In the genomic region with DNA sequence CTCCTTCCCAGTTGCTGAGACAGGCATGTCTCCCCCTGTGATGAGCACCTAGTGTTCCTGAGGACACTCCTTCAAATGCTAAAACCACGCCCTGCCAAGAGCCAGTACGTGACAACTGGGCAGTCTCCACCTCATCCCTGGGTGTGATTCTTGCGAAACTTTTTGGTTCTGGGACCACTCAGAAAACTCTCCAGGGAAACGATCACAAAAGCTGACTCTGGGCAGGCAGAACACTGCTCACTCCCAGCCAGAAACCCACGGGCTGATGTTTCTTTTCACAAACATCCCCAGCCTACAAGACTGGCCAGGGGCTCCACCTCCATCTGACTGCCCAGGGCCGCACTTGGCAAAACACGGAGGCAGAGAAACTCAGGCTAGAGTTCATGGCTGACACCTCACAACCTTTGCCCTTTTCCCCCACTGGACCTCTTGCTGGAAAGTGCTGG, we compare ENCODE assay signal across 12 cellular contexts. TPM values are rescaled to one million over a fixed set of nuclear protein-coding genes. Genes with fewer than 3 reads are reported as not detected.
A peak's percentile ranks its signal among the peaks of the same experiment; 100 is the strongest.
DNase-seq lines count a peak whose midpoint lies in the region; ATAC-seq, FAIRE-seq and TF ChIP-seq lines count a peak whose summit lies in the region.
"Had no signal": no experiment of that assay in that cellular context is flagged by ENCODE, and none has a peak within 500 bp of the region (broad histone marks: within the 10 kb centered on the region; RNA-seq: fewer than 3 reads in every experiment).

No MANE protein-coding gene starts in this region.

- peaks cover 10 to 25% (median 16%) of the 10 kb centered on the region in 4 experiments for H3K4me1 ChIP-seq in H1 (replicated peaks in 1 of 4; ENCODE audit: control insufficient read depth in 3 of 4, insufficient read depth in 4 of 4, low read length in 3 of 4)
- H3K4me1 ChIP-seq in muscle layer of duodenum (ENCODE audit: control insufficient read depth in 1 of 2, insufficient read depth in 2 of 2, low read length in 2 of 2): peaks cover 13 to 57% of the 10 kb centered on the region in 2 donors
- no peaks in the 10 kb centered on the region for H3K4me1 ChIP-seq in aorta (ENCODE audit: control insufficient read depth in 1 of 2, insufficient read depth in 2 of 2, low read length in 2 of 2)

- H3K36me3 ChIP-seq in H1 (ENCODE audit: control insufficient read depth in 2 of 4, insufficient read depth in 4 of 4, low read length in 3 of 4): no peaks in the 10 kb centered on the region; a peak in 2 of 8 replicates
- H3K36me3 ChIP-seq in muscle layer of duodenum (ENCODE audit: control insufficient read depth in 1 of 2, insufficient read depth in 2 of 2, low read length in 2 of 2): no peaks in the 10 kb centered on the region
- no peaks in the 10 kb centered on the region for H3K36me3 ChIP-seq in aorta (ENCODE audit: control insufficient read depth in 1 of 2, insufficient read depth in 2 of 2, low read length in 1 of 2)
- H3K36me3 ChIP-seq: spleen had no signal

- H2BK120ac ChIP-seq in H1 (replicated peaks; ENCODE audit: low read depth, low read length): no peak overlapping the region

- no peak for TF ChIP-seq POLR2A in H1 (IDR thresholded peaks at IDR 0.05; ENCODE audit: control extremely low read depth in 1 of 2, low read depth in 2 of 2, low read length in 2 of 2)

- H3K4ac ChIP-seq in H1 (replicated peaks; ENCODE audit: insufficient read length, low read depth, low read length): no peak overlapping the region

- H3K9me3 Mint-ChIP-seq in activated CD4-positive, alpha-beta T cell treated with anti-CD3 and anti-CD28 coated beads for 36 hours (ENCODE audit: low read depth): no peaks in the 10 kb centered on the region

- peak overlapping the region; percentile 25; the same call in 1 of the 2 replicates for H2BK20ac ChIP-seq in H1 (ENCODE audit: low read length)

- no peak overlapping the region for H3K4me3 Mint-ChIP-seq in activated CD4-positive, alpha-beta T cell treated with anti-CD3 and anti-CD28 coated beads for 36 hours

- TF ChIP-seq CTCF in H1 (IDR thresholded peaks at IDR 0.05; ENCODE audit: control extremely low read depth in 1 of 3, insufficient read depth in 1 of 3, low read depth in 1 of 3, low read length in 3 of 3): no peak

- ATAC-seq in Right ventricle myocardium inferior: peak; percentile 39
- peak; percentile 12 for ATAC-seq in aorta (ENCODE audit: low FRiP score)
- no peak for ATAC-seq in activated CD4-positive, alpha-beta T cell treated with anti-CD3 and anti-CD28 coated beads for 36 hours

- H3K18ac ChIP-seq in H1 (ENCODE audit: extremely low read depth, low read length): peak overlapping the region; percentile 15; the same call in 1 of the 2 replicates

- CTCF ChIA-PET in H1 (lab: Charles Lee; ENCODE audit: partially characterized antibody): interaction anchor here (1.9 to 2.8 kb wide), 2 partner anchors 24 to 65 kb away, joined by 7 to 27 read pairs; partner anchors contain the start of gene DHRS3
- CTCF ChIA-PET in activated CD4-positive, alpha-beta T cell treated with anti-CD3 and anti-CD28 coated beads for 36 hours (lab: Charles Lee): no interaction called here

- H4K5ac ChIP-seq in H1 (ENCODE audit: insufficient read length, low read depth, low read length): no peak overlapping the region

- no peaks in the 10 kb centered on the region for H3K9me3 ChIP-seq in H1 (ENCODE audit: insufficient read depth in 2 of 2, low read depth in 1 of 2, low read length in 1 of 2)
- no peaks in the 10 kb centered on the region for H3K9me3 ChIP-seq in muscle layer of duodenum (ENCODE audit: control insufficient read depth in 1 of 2, low read length in 2 of 2)
- no peaks in the 10 kb centered on the region for H3K9me3 ChIP-seq in aorta (ENCODE audit: control insufficient read depth, low read length)
- H3K9me3 ChIP-seq: spleen had no signal

- peaks cover 0 to 32% of the 10 kb centered on the region in 2 experiments; a peak in 1 of 4 replicates for H3K79me2 ChIP-seq in H1 (ENCODE audit: control insufficient read depth in 1 of 2, insufficient read depth in 2 of 2, low read length in 2 of 2)

- H2AK5ac ChIP-seq in H1 (ENCODE audit: low read depth, low read length): 0 out of 2 replicates have a peak overlapping the region, but pooled peaks have one; percentile 89

- H3K9ac ChIP-seq in H1 (replicated peaks in 1 of 4; ENCODE audit: extremely low read depth in 1 of 4, low read depth in 3 of 4, low read length in 3 of 4): no peak overlapping the region; a peak in 2 of 7 replicates

- no peak overlapping the region for H4K91ac ChIP-seq in H1 (replicated peaks; ENCODE audit: insufficient read length, low read length)

- FAIRE-seq in H1 (lab: Jason Lieb, UNC): no peak
- no peak for FAIRE-seq in frontal cortex (lab: Jason Lieb, UNC)
- FAIRE-seq: GM18507 had no signal

- H3K36me3 Mint-ChIP-seq in activated CD4-positive, alpha-beta T cell treated with anti-CD3 and anti-CD28 coated beads for 36 hours (ENCODE audit: low read depth): peaks cover 5% of the 10 kb centered on the region

- no peaks in the 10 kb centered on the region for H3K27me3 Mint-ChIP-seq in activated CD4-positive, alpha-beta T cell treated with anti-CD3 and anti-CD28 coated beads for 36 hours

- intact Hi-C loops in Right ventricle myocardium inferior (cut with DNase I): no loop called here
- intact Hi-C loops in cardiac septum (cut with DNase I): loop anchor here (2.0 to 5.0 kb wide), 2 partner anchors 45 to 116 kb away; no protein-coding TSS in a partner anchor
- intact Hi-C loops in aorta (cut with DNase I): loop anchor here (2.0 to 10.0 kb wide), 4 partner anchors 25 to 139 kb away; partner anchors contain the start of gene DHRS3 (in 1 of the 2)
- intact Hi-C loops in activated CD4-positive, alpha-beta T cell treated with anti-CD3 and anti-CD28 coated beads for 36 hours (cut with DNase I, micrococcal nuclease): no loop called here

- no peak overlapping the region for H2BK5ac ChIP-seq in H1 (ENCODE audit: low read depth, low read length)

- no peak overlapping the region for H2AFZ ChIP-seq in H1 (ENCODE audit: low read length)

- no peak overlapping the region for H4K8ac ChIP-seq in H1 (ENCODE audit: extremely low read depth, insufficient read depth, low read length)

- H3K27ac Mint-ChIP-seq in activated CD4-positive, alpha-beta T cell treated with anti-CD3 and anti-CD28 coated beads for 36 hours: no peak overlapping the region

- H3K27ac ChIP-seq in H1 (ENCODE audit: low read depth, low read length) (no peak overlapping the region), muscle layer of duodenum (ENCODE audit: low read length) (peak overlapping the region; percentile 58), aorta (ENCODE audit: low read depth in 1 of 2, low read length in 2 of 2) (peak overlapping the region; percentile 58 to 93)
- H3K27ac ChIP-seq: spleen had no signal

- H3K79me1 ChIP-seq in H1 (ENCODE audit: low read depth, low read length): peaks cover 4% of the 10 kb centered on the region

- POLR2A ChIA-PET in H1 (lab: Charles Lee; ENCODE audit: partially characterized antibody): interaction anchor here (1.3 to 3.8 kb wide), 4 partner anchors 10 to 24 kb away, joined by 3 to 15 read pairs (median 6); partner anchors contain the start of gene DHRS3
- POLR2A ChIA-PET in activated CD4-positive, alpha-beta T cell treated with anti-CD3 and anti-CD28 coated beads for 36 hours (lab: Charles Lee): no interaction called here

- no peak overlapping the region for H3K56ac ChIP-seq in H1 (replicated peaks; ENCODE audit: insufficient read length, low read depth, low read length)

- H3K4me1 Mint-ChIP-seq in activated CD4-positive, alpha-beta T cell treated with anti-CD3 and anti-CD28 coated beads for 36 hours: peaks cover 26% of the 10 kb centered on the region

- 71% methylated on average over 7 of the region's 7 CpGs; no CpG with 5 or more reads in 1 of the 2 experiments for WGBS in H1 (ENCODE audit: extremely low coverage in 1 of 2, insufficient coverage in 1 of 2, insufficient read length in 1 of 2, insufficient replicate concordance in 2 of 2, low coverage in 1 of 2, low lambda C conversion rate in 2 of 2, missing lambda C conversion rate in 1 of 2), 2 experiments
- 6 to 8% methylated on average over 7 of the region's 7 CpGs for WGBS in aorta, 2 donors

- H3K4me3 ChIP-seq in H1 (ENCODE audit: extremely low read depth in 1 of 4, insufficient read depth in 2 of 4, low read depth in 3 of 4, low read length in 4 of 4): no peak overlapping the region
- no peak overlapping the region for H3K4me3 ChIP-seq in muscle layer of duodenum (ENCODE audit: low read depth in 1 of 2, low read length in 2 of 2)
- H3K4me3 ChIP-seq in aorta (ENCODE audit: low read length in 2 of 2): no peak overlapping the region
- H3K4me3 ChIP-seq: spleen had no signal

- peaks cover 8 to 11% of the 10 kb centered on the region in 2 experiments for H4K20me1 ChIP-seq in H1 (replicated peaks in 1 of 2; ENCODE audit: control insufficient read depth in 1 of 2, insufficient read depth in 2 of 2, low read length in 2 of 2)

- peak overlapping the region; percentile 6; the same call in 1 of the 2 replicates for H2BK12ac ChIP-seq in H1 (ENCODE audit: low read depth, low read length)

- TF ChIP-seq EP300 in H1 (IDR thresholded peaks at IDR 0.05; ENCODE audit: borderline replicate concordance in 1 of 2, low read depth in 2 of 2, low read length in 2 of 2): no peak

- H3K23ac ChIP-seq in H1 (ENCODE audit: insufficient read length): no peak overlapping the region

- TF ChIP-seq RAD21 in H1 (IDR thresholded peaks at IDR 0.05 in 1 of 2, conservative IDR thresholded peaks at IDR 0.05 in 1 of 2; ENCODE audit: low read depth in 2 of 2, low read length in 2 of 2): no peak

- peak overlapping the region in 1 of 2 experiments; percentile 84; a peak in 2 of 4 replicates for H3K4me2 ChIP-seq in H1 (ENCODE audit: insufficient read depth in 1 of 2, low read depth in 2 of 2, low read length in 2 of 2)

- H2BK15ac ChIP-seq in H1 (ENCODE audit: low read length): no peak overlapping the region

- H3K27me3 ChIP-seq in H1 (replicated peaks in 1 of 4; ENCODE audit: control insufficient read depth in 3 of 4, extremely low read depth in 1 of 4, insufficient read depth in 3 of 4, low read length in 3 of 4) (peaks cover 0 to 2% (median 0%) of the 10 kb centered on the region in 4 experiments; a peak in 1 of 7 replicates), muscle layer of duodenum (ENCODE audit: low read depth, low read length) (no peaks in the 10 kb centered on the region), aorta (ENCODE audit: control insufficient read depth in 1 of 2, insufficient read depth in 2 of 2, low read length in 1 of 2) (no peaks in the 10 kb centered on the region)

- DNase-seq in Right ventricle myocardium inferior (ENCODE audit: missing footprints) (peak; percentile 73), cardiac septum (ENCODE audit: low spot score) (no peak), H1 (ENCODE audit: low read depth in 1 of 2, low spot score in 2 of 2) (no peak), aorta (peak in 1 of 2 donors; percentile 83), frontal cortex (ENCODE audit: low spot score in 2 of 2) (no peak)
- DNase-seq in activated effector memory CD4-positive, alpha-beta T cell treated with Interleukin-2 at 50 U/mL for 16 hours: no peak
- DNase-seq in activated CD4-positive, alpha-beta T cell treated with anti-CD3 and anti-CD28 coated beads for 36 hours: no peak
- DNase-seq: NCI-H1092 treated with DMSO at 0.1 percent for 48 hours, SHP77, spleen had no signal

- H3K23me2 ChIP-seq in H1 (ENCODE audit: low read depth, low read length): peaks cover 9% of the 10 kb centered on the region; the same call in 1 of the 2 replicates

- no peak overlapping the region for H3K14ac ChIP-seq in H1 (ENCODE audit: insufficient read length)

RNA-seq across cellular contexts. Expression of gene DHRS3, which starts 24.4 kb away (rescaled TPM):
- total RNA-seq in Right ventricle myocardium inferior (81.0 TPM), cardiac septum (41.8 TPM), aorta (100 to 1,000 TPM; 117 to 325 TPM), frontal cortex (13.0 TPM)
- total RNA-seq in H1 (2021; fragmentation: NEBNext Ultra II Directional; extraction: Animal tissue kit (Norgen Biotek cat#: 25700)): 32.5 and 37.8 TPM in 2 replicates
- polyA plus RNA-seq in H1 (2011; rRNA removed) (36.4 and 41.9 TPM in 2 replicates), aorta (10 to 100 TPM; 27.5 to 57.7 TPM)
- polyA plus RNA-seq in H1 (2011; cell fraction: cytosol; rRNA removed): 40.2 TPM
- polyA plus RNA-seq in H1 (2011; cell fraction: nucleus; rRNA removed): 40.2 TPM
- 25.1 to 32.0 TPM (median 29.2 TPM) in 4 replicates for polyA plus RNA-seq in H1 (2012, experiment 1 of 2)
- polyA plus RNA-seq in H1 (2012, experiment 2 of 2): 36.9 TPM
- polyA plus RNA-seq in H1 (2013, experiment 1 of 2): 9.6 TPM
- polyA plus RNA-seq in H1 (2013, experiment 2 of 2): 10.6 TPM
- 56.9 and 114 TPM in 2 replicates for polyA minus RNA-seq in H1 (2011; rRNA and poly(A)+ RNA removed)
- polyA minus RNA-seq in H1 (2011; cell fraction: cytosol; rRNA and poly(A)+ RNA removed): 51.7 TPM
- 27.3 TPM for polyA minus RNA-seq in H1 (2011; cell fraction: nucleus; rRNA and poly(A)+ RNA removed)
- total RNA-seq in activated CD4-positive, alpha-beta T cell treated with anti-CD3 and anti-CD28 coated beads for 36 hours: 10 to 100 TPM; 33.3 to 34.6 TPM

RNA-seq across cellular contexts. Expression of gene AADACL4, which starts 50.2 kb away (rescaled TPM):
- total RNA-seq in Right ventricle myocardium inferior (not detected), cardiac septum (not detected), aorta (not detected), frontal cortex (not detected)
- total RNA-seq in H1 (2021; fragmentation: NEBNext Ultra II Directional; extraction: Animal tissue kit (Norgen Biotek cat#: 25700)): 0.40 TPM in 1 of 2 replicates, not detected in the other
- polyA plus RNA-seq in H1 (2011; rRNA removed) (0.08 and 0.13 TPM in 2 replicates), aorta (not detected)
- 0.21 TPM for polyA plus RNA-seq in H1 (2011; cell fraction: cytosol; rRNA removed)
- 0.33 TPM for polyA plus RNA-seq in H1 (2011; cell fraction: nucleus; rRNA removed)
- polyA plus RNA-seq in H1 (2012, experiment 1 of 2): not detected in 4 replicates
- polyA plus RNA-seq in H1 (2012, experiment 2 of 2): not detected
- not detected for polyA plus RNA-seq in H1 (2013, experiment 1 of 2)
- 0.04 TPM for polyA plus RNA-seq in H1 (2013, experiment 2 of 2)
- polyA minus RNA-seq in H1 (2011; rRNA and poly(A)+ RNA removed): 0.17 TPM in 1 of 2 replicates, not detected in the other
- not detected for polyA minus RNA-seq in H1 (2011; cell fraction: cytosol; rRNA and poly(A)+ RNA removed)
- not detected for polyA minus RNA-seq in H1 (2011; cell fraction: nucleus; rRNA and poly(A)+ RNA removed)
- total RNA-seq in activated CD4-positive, alpha-beta T cell treated with anti-CD3 and anti-CD28 coated beads for 36 hours: not detected

Comparison
In these comparisons a context has a peak if more than half of its experiments do, and no peak if none do; other contexts are left out.
1. intact Hi-C loops: an anchor here in cardiac septum (2.0 to 5.0 kb wide) and aorta (2.0 to 10.0 kb wide); none called in Right ventricle myocardium inferior and activated CD4-positive, alpha-beta T cell treated with anti-CD3 and anti-CD28 coated beads for 36 hours.